Comparison of ENCODE assay signal across 1 cellular context in genomic region chr19:5961969-5962945, GRCh38.
TF ChIP-seq lines count a peak whose summit lies in the region.

No MANE protein-coding gene starts in this region.

TF ChIP-seq in GM12878, 131 proteins besides CTCF, POLR2A, EP300 and RAD21:
- TF ChIP-seq GATAD2B (conservative IDR thresholded peaks at IDR 0.05; ENCODE audit: low read depth), result no peak
- TF ChIP-seq IRF3 (IDR thresholded peaks at IDR 0.05), result no peak
- TF ChIP-seq BCL11A (IDR thresholded peaks at IDR 0.05; ENCODE audit: low read depth, low read length), result no peak
- TF ChIP-seq USF2 (IDR thresholded peaks at IDR 0.05; ENCODE audit: borderline replicate concordance, low read depth, low read length), result no peak
- TF ChIP-seq IKZF2 (IDR thresholded peaks at IDR 0.05), result no peak
- no peak for TF ChIP-seq FOS (IDR thresholded peaks at IDR 0.05; ENCODE audit: borderline replicate concordance, extremely low read depth, insufficient read length)
- no peak for TF ChIP-seq YBX1 (IDR thresholded peaks at IDR 0.05)
- TF ChIP-seq POU2F2 (IDR thresholded peaks at IDR 0.05; ENCODE audit: borderline replicate concordance, low read depth, low read length), result no peak
- no peak for TF ChIP-seq PKNOX1 (IDR thresholded peaks at IDR 0.05)
- TF ChIP-seq SMARCA5 (IDR thresholded peaks at IDR 0.05), result no peak
- no peak for TF ChIP-seq CBX5 (IDR thresholded peaks at IDR 0.05; ENCODE audit: low read depth)
- no peak for TF ChIP-seq NR2C2 (IDR thresholded peaks at IDR 0.05; ENCODE audit: borderline replicate concordance, control insufficient read depth, insufficient read length, low read depth)
- TF ChIP-seq, protein P1, sequence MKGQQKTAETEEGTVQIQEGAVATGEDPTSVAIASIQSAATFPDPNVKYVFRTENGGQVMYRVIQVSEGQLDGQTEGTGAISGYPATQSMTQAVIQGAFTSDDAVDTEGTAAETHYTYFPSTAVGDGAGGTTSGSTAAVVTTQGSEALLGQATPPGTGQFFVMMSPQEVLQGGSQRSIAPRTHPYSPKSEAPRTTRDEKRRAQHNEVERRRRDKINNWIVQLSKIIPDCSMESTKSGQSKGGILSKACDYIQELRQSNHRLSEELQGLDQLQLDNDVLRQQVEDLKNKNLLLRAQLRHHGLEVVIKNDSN (IDR thresholded peaks at IDR 0.05; ENCODE audit: borderline replicate concordance, extremely low read length, insufficient read depth, low read depth, low read length), result no peak
- no peak for TF ChIP-seq NFIC (IDR thresholded peaks at IDR 0.05; ENCODE audit: low read depth, low read length)
- no peak for TF ChIP-seq MYC (IDR thresholded peaks at IDR 0.05; ENCODE audit: insufficient read depth, insufficient read length, insufficient replicate concordance, low read length, severe bottlenecking)
